In the genomic region with DNA sequence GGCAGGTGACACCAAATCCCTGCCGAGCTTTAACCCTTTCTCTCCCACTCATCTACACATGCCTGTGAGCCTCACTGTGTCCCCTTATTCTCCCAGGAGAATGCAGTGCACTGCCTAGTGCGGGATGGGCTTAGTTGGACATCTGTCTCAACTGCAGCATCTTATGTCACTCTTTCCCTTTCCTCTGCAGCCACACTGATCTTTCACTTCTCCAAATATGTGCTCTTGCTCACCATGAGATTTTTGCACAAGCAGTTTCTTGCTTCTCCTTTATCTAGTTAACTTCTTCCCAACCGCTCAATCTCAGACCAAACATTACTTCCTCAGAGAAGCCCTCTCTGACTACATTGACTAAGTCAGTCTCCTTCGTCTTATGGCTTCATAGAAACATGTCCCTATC, we compare ENCODE assay signal across 10 cellular contexts.
DNase-seq lines count a peak whose midpoint lies in the region; ATAC-seq and TF ChIP-seq lines count a peak whose summit lies in the region.
"Had no signal": no experiment of that assay in that cellular context is flagged by ENCODE, and none has a peak within 500 bp of the region (broad histone marks: within the 10 kb centered on the region; RNA-seq: fewer than 3 reads in every experiment).

No MANE protein-coding gene starts in this region.

- DNase-seq in Right ventricle myocardium superior (no peak), left ventricle myocardium inferior (no peak), germinal center (ENCODE audit: low spot score) (peak; percentile 5), NCI-H2171 (lab: John Stamatoyannopoulos, UW) (no peak), activated T-cell treated with anti-CD3 and anti-CD28 coated beads for 4 hours (no peak)
- DNase-seq in NK-92 treated with Interleukin-12 subunit alpha and Interleukin-12 subunit beta, amount 100 ng/mL, for 24 hours (lab: John Stamatoyannopoulos, UW): no peak
- DNase-seq: activated T-cell treated with anti-CD3 and anti-CD28 coated beads, Interleukin-2, amount 50 U/mL, for 48 hours; DMS53 had no signal

- no peak overlapping the region for H3K27ac ChIP-seq in left ventricle myocardium inferior (replicated peaks)

- H3K9me3 ChIP-seq in left ventricle myocardium inferior (replicated peaks): no peaks in the 10 kb centered on the region

- no peaks in the 10 kb centered on the region for H3K36me3 ChIP-seq in left ventricle myocardium inferior

- H3K27me3 ChIP-seq in left ventricle myocardium inferior (ENCODE audit: low read depth): no peaks in the 10 kb centered on the region

- intact Hi-C loops in Right ventricle myocardium superior (cut with DNase I): no loop called here
- intact Hi-C loops in left ventricle myocardium inferior (cut with micrococcal nuclease): no loop called here

- H3K4me3 ChIP-seq in left ventricle myocardium inferior: no peak overlapping the region

- ATAC-seq in Right ventricle myocardium superior (ENCODE audit: poor library complexity) (peak; percentile 66), HG03280 (IDR thresholded peaks at IDR 0.05; ENCODE audit: unreplicated experiment) (peak; percentile 47), GM21717 (IDR thresholded peaks at IDR 0.05; ENCODE audit: unreplicated experiment) (no peak)

- TF ChIP-seq CTCF in left ventricle myocardium inferior (IDR thresholded peaks at IDR 0.05; ENCODE audit: borderline replicate concordance): no peak

- H3K4me1 ChIP-seq in left ventricle myocardium inferior: no peaks in the 10 kb centered on the region
